ENCODE assay signal across 12 cellular contexts in genomic region chr12:96044017-96044985, GRCh38. TPM values are rescaled to one million over a fixed set of nuclear protein-coding genes. Genes with fewer than 3 reads are reported as not detected.
DNase-seq lines count a peak whose midpoint lies in the region; ATAC-seq and TF ChIP-seq lines count a peak whose summit lies in the region.
"Had no signal": no experiment of that assay in that cellular context is flagged by ENCODE, and none has a peak within 500 bp of the region (broad histone marks: within the 10 kb centered on the region; RNA-seq: fewer than 3 reads in every experiment).

No MANE protein-coding gene starts in this region.

- H3K9me3 ChIP-seq in upper lobe of left lung (no peaks in the 10 kb centered on the region), WERI-Rb-1 (ENCODE audit: severe bottlenecking) (no peaks in the 10 kb centered on the region)

- H3K4me1 ChIP-seq in upper lobe of left lung = peaks cover 35 to 46% (median 37%) of the 10 kb centered on the region in 4 donors

- ATAC-seq in activated naive CD4-positive, alpha-beta T cell treated with anti-CD3 and anti-CD28 coated beads, Interleukin-2, amount 50 U/mL, for 72 hours = no peak
- no peak for ATAC-seq in upper lobe of left lung (ENCODE audit: low FRiP score in 2 of 2)

- no peaks in the 10 kb centered on the region for H3K27me3 ChIP-seq in upper lobe of left lung
- H3K27me3 ChIP-seq in WERI-Rb-1 (ENCODE audit: insufficient read depth, low read depth, severe bottlenecking) = no peaks in the 10 kb centered on the region

- TF ChIP-seq CTCF in fibroblast of pulmonary artery (IDR thresholded peaks at IDR 0.05; ENCODE audit: low read length, missing control alignments) = no peak
- TF ChIP-seq CTCF in upper lobe of left lung (IDR thresholded peaks at IDR 0.05) = no peak
- TF ChIP-seq CTCF in WERI-Rb-1 (IDR thresholded peaks at IDR 0.05; ENCODE audit: low read depth, low read length) = no peak

- peaks cover 0 to under 1% of the 10 kb centered on the region in 2 donors for H3K9me3 Mint-ChIP-seq in activated naive CD4-positive, alpha-beta T cell treated with anti-CD3 and anti-CD28 coated beads, Interleukin-2, amount 50 U/mL, for 72 hours

- peak overlapping the region; percentile 15 to 19 for H3K27ac Mint-ChIP-seq in activated naive CD4-positive, alpha-beta T cell treated with anti-CD3 and anti-CD28 coated beads, Interleukin-2, amount 50 U/mL, for 72 hours

- H3K27ac ChIP-seq in upper lobe of left lung = peak overlapping the region; percentile 37 to 86 (median 70)
- H3K27ac ChIP-seq in WERI-Rb-1 = no peak overlapping the region
- H3K27ac ChIP-seq: C4-2B had no signal

- in situ Hi-C loops in SK-MEL-5 (cut with HindIII; ENCODE audit: low pct_unique_long_range_greater_than_20kb, low sequenced_read_pairs) = no loop called here

- H3K36me3 ChIP-seq in upper lobe of left lung (no peaks in the 10 kb centered on the region), WERI-Rb-1 (no peaks in the 10 kb centered on the region)

- WGBS in upper lobe of left lung, 2 donors = 69 to 78% methylated on average over 10 of the region's 10 CpGs

- H3K4me3 ChIP-seq in fibroblast of pulmonary artery (replicated peaks; ENCODE audit: low read depth, low read length) = no peak overlapping the region
- H3K4me3 ChIP-seq in upper lobe of left lung = no peak overlapping the region
- H3K4me3 ChIP-seq in WERI-Rb-1 (ENCODE audit: low read depth, low read length) = no peak overlapping the region

- DNase-seq in activated naive CD4-positive, alpha-beta T cell treated with anti-CD3 and anti-CD28 coated beads, Interleukin-2, amount 50 U/mL, for 72 hours (ENCODE audit: low spot score in 2 of 2) = no peak
- no peak for DNase-seq in activated naive CD4-positive, alpha-beta T cell treated with Interleukin-2 at 50 U/mL for 16 hours
- peak; percentile 18 for DNase-seq in SK-MEL-5 (ENCODE audit: low read depth, low spot score)
- peak; percentile 83 for DNase-seq in fibroblast of pulmonary artery (ENCODE audit: low read depth)
- no peak for DNase-seq in upper lobe of left lung
- DNase-seq in stimulated activated CD4-positive, alpha-beta T cell treated with anti-CD3 and anti-CD28 coated beads, Interleukin-4, amount 100 ng/mL, for 24 hours = no peak
- DNase-seq in activated CD8-positive, alpha-beta memory T cell treated with anti-CD3 and anti-CD28 coated beads, Interleukin-2, amount 50 U/mL, for 4 hours = no peak
- no peak for DNase-seq in WERI-Rb-1
- DNase-seq: KBM-7; retina; stimulated activated CD8-positive, alpha-beta memory T cell treated with anti-CD3 and anti-CD28 coated beads, Interleukin-4, amount 100 ng/mL, for 48 hours had no signal

- no peak for TF ChIP-seq POLR2A in upper lobe of left lung (IDR thresholded peaks at IDR 0.05)

- no peak for TF ChIP-seq EP300 in upper lobe of left lung (IDR thresholded peaks at IDR 0.05)

- peaks cover 0 to 6% of the 10 kb centered on the region in 2 donors for H3K36me3 Mint-ChIP-seq in activated naive CD4-positive, alpha-beta T cell treated with anti-CD3 and anti-CD28 coated beads, Interleukin-2, amount 50 U/mL, for 72 hours

RNA-seq across cellular contexts. Expression of gene LTA4H, which starts 8.9 kb away (rescaled TPM):
- total RNA-seq in activated naive CD4-positive, alpha-beta T cell treated with anti-CD3 and anti-CD28 coated beads, Interleukin-2, amount 50 U/mL, for 72 hours = 100 to 1,000 TPM; 132 to 156 TPM
- total RNA-seq in SK-MEL-5 (2014; rRNA removed; shearing (Covaris generic)) = 85.2 and 88.4 TPM in 2 replicates
- polyA plus RNA-seq in SK-MEL-5 (2015; cell fraction: cytosol; rRNA removed) = 56.4 and 62.5 TPM in 2 replicates
- 110 and 112 TPM in 2 replicates for polyA plus RNA-seq in SK-MEL-5 (2015; cell fraction: nucleus; rRNA removed)
- 100 to 1,000 TPM; 110 to 314 (median 254) TPM for total RNA-seq in upper lobe of left lung

RNA-seq across cellular contexts. Expression of gene HAL, which starts 48.2 kb away (rescaled TPM):
- 1 to 10 TPM in 1 of 2 donors, under 1 TPM in 1; 0.39 to 1.2 TPM for total RNA-seq in activated naive CD4-positive, alpha-beta T cell treated with anti-CD3 and anti-CD28 coated beads, Interleukin-2, amount 50 U/mL, for 72 hours
- not detected in 2 replicates for total RNA-seq in SK-MEL-5 (2014; rRNA removed; shearing (Covaris generic))
- polyA plus RNA-seq in SK-MEL-5 (2015; cell fraction: cytosol; rRNA removed) = not detected in 2 replicates
- 0.46 and 1.6 TPM in 2 replicates for polyA plus RNA-seq in SK-MEL-5 (2015; cell fraction: nucleus; rRNA removed)
- 10 to 100 TPM in 1 of 6 donors, 1 to 10 TPM in 5; 3.0 to 11.5 (median 5.2) TPM for total RNA-seq in upper lobe of left lung

Comparison
In these comparisons a context has a peak if more than half of its experiments do, and no peak if none do; other contexts are left out.
1. DNase-seq: peak in SK-MEL-5 (single experiment) and fibroblast of pulmonary artery (single experiment); none in activated naive CD4-positive, alpha-beta T cell treated with anti-CD3 and anti-CD28 coated beads, Interleukin-2, amount 50 U/mL, for 72 hours (0 of 2), activated naive CD4-positive, alpha-beta T cell treated with Interleukin-2 at 50 U/mL for 16 hours (single experiment), upper lobe of left lung (0 of 2), stimulated activated CD4-positive, alpha-beta T cell treated with anti-CD3 and anti-CD28 coated beads, Interleukin-4, amount 100 ng/mL, for 24 hours (single experiment), activated CD8-positive, alpha-beta memory T cell treated with anti-CD3 and anti-CD28 coated beads, Interleukin-2, amount 50 U/mL, for 4 hours (single experiment) and WERI-Rb-1 (single experiment).